Comparison of ENCODE assay signal across 8 cellular contexts in genomic region chr6:160750276-160750689, GRCh38. TPM values are rescaled to one million over a fixed set of nuclear protein-coding genes. Genes with fewer than 3 reads are reported as not detected.
DNase-seq lines count a peak whose midpoint lies in the region; ATAC-seq and TF ChIP-seq lines count a peak whose summit lies in the region.

No MANE protein-coding gene starts in this region.

- TF ChIP-seq CTCF in GM13976 (IDR thresholded peaks at IDR 0.05; ENCODE audit: borderline replicate concordance, control extremely low read depth, extremely low read depth, insufficient read depth, missing control alignments) (peak; percentile 49), fibroblast of villous mesenchyme (IDR thresholded peaks at IDR 0.05; ENCODE audit: insufficient read depth, low read depth, low read length) (peak; percentile 18)

- H3K27me3 ChIP-seq in HUES6 (ENCODE audit: control insufficient read depth, insufficient read depth, low read length), result no peaks in the 10 kb centered on the region

- no peaks in the 10 kb centered on the region for H3K9me3 ChIP-seq in HUES6 (ENCODE audit: control insufficient read depth, insufficient read depth, low read depth, low read length)

- no peaks in the 10 kb centered on the region for H3K36me3 ChIP-seq in HUES6 (ENCODE audit: control insufficient read depth, insufficient read depth, low read length)

- 0 out of 2 replicates have a peak, but pooled peaks cover under 1% of the 10 kb centered on the region for H3K4me1 ChIP-seq in HUES6 (ENCODE audit: control insufficient read depth, insufficient read depth, low read length)

- H3K4me3 ChIP-seq in HUES6 (ENCODE audit: low read depth, low read length) (0 out of 2 replicates have a peak overlapping the region, but pooled peaks have one; percentile 1), fibroblast of villous mesenchyme (ENCODE audit: low read depth, low read length) (no peak overlapping the region)

- ATAC-seq in GM21526 (IDR thresholded peaks at IDR 0.05; ENCODE audit: low FRiP score, unreplicated experiment) (peak; percentile 84), HG03196 (IDR thresholded peaks at IDR 0.05; ENCODE audit: unreplicated experiment) (no peak)

- H3K9ac ChIP-seq in HUES6 (ENCODE audit: low read length), result no peak overlapping the region

- no peak overlapping the region for H3K27ac ChIP-seq in HUES6 (ENCODE audit: low read depth, low read length)

- DNase-seq in GM13976 (ENCODE audit: low spot score) (peak; percentile 40), fibroblast of villous mesenchyme (ENCODE audit: low read depth) (no peak), NCI-H345 (lab: John Stamatoyannopoulos, UW) (no peak), HCEC 1CT (no peak), CD1c-positive myeloid dendritic cell (ENCODE audit: extremely low spot score) (no peak)

- in situ Hi-C loops in GM13976 (cut with MboI; ENCODE audit: low sequenced_read_pairs, unreplicated experiment), result no loop called here

RNA-seq across cellular contexts. Expression of gene PLG, which starts 48.2 kb away (rescaled TPM):
- total RNA-seq in fibroblast of villous mesenchyme, result not detected in 2 replicates
